ENCODE assay signal across 8 cellular contexts in genomic region chr10:55631071-55631654, GRCh38.
A peak's percentile ranks its signal among the peaks of the same experiment; 100 is the strongest.
DNase-seq lines count a peak whose midpoint lies in the region; ATAC-seq and TF ChIP-seq lines count a peak whose summit lies in the region.

No MANE protein-coding gene starts in this region.

- H3K27me3 ChIP-seq in iPS-18a (ENCODE audit: control insufficient read depth, insufficient read depth, low read length), result no peaks in the 10 kb centered on the region
- H3K27me3 ChIP-seq in gastrocnemius medialis, result peaks cover 33 to 41% (median 36%) of the 10 kb centered on the region in 3 donors

- H3K9ac ChIP-seq in iPS-18a (ENCODE audit: low read length), result peak overlapping the region; percentile 59

- intact Hi-C loops in activated CD4-positive, alpha-beta memory T cell treated with anti-CD3 and anti-CD28 coated beads for 36 hours (cut with micrococcal nuclease), result no loop called here
- intact Hi-C loops in gastrocnemius medialis (cut with DNase I; ENCODE audit: low total_unique reads), result no loop called here

- H3K4me1 ChIP-seq in iPS-18a (ENCODE audit: control insufficient read depth, low read depth, low read length) (peaks cover 11% of the 10 kb centered on the region), gastrocnemius medialis (peaks cover 0 to 3% of the 10 kb centered on the region in 2 donors)

- TF ChIP-seq CTCF in astrocyte of the spinal cord (IDR thresholded peaks at IDR 0.05; ENCODE audit: low read depth, low read length) (peak; percentile 66), gastrocnemius medialis (IDR thresholded peaks at IDR 0.05 in 4 of 5, conservative IDR thresholded peaks at IDR 0.05 in 1 of 5) (peak in 3 of 5 experiments; percentile 41 to 50 (median 48))

- H3K4me3 Mint-ChIP-seq in activated CD4-positive, alpha-beta memory T cell treated with anti-CD3 and anti-CD28 coated beads for 36 hours, result no peak overlapping the region
- no peak overlapping the region for H3K4me3 Mint-ChIP-seq in activated CD4-positive, alpha-beta memory T cell treated with anti-CD3 and anti-CD28 coated beads, Interleukin-2, amount 10 ng/mL, durations not matched to agents 7 days and 5 days

- H3K27me3 Mint-ChIP-seq in activated CD4-positive, alpha-beta memory T cell treated with anti-CD3 and anti-CD28 coated beads for 36 hours, result peaks cover 29% of the 10 kb centered on the region
- peaks cover 16% of the 10 kb centered on the region for H3K27me3 Mint-ChIP-seq in activated CD4-positive, alpha-beta memory T cell treated with anti-CD3 and anti-CD28 coated beads, Interleukin-2, amount 10 ng/mL, durations not matched to agents 7 days and 5 days

- no peak for TF ChIP-seq POLR2A in gastrocnemius medialis (IDR thresholded peaks at IDR 0.05)

- peaks cover 4% of the 10 kb centered on the region for H3K9me3 Mint-ChIP-seq in activated CD4-positive, alpha-beta memory T cell treated with anti-CD3 and anti-CD28 coated beads for 36 hours
- no peaks in the 10 kb centered on the region for H3K9me3 Mint-ChIP-seq in activated CD4-positive, alpha-beta memory T cell treated with anti-CD3 and anti-CD28 coated beads, Interleukin-2, amount 10 ng/mL, durations not matched to agents 7 days and 5 days

- H3K27ac ChIP-seq in iPS-18a (ENCODE audit: low read length) (no peak overlapping the region), gastrocnemius medialis (no peak overlapping the region)

- H3K36me3 Mint-ChIP-seq in activated CD4-positive, alpha-beta memory T cell treated with anti-CD3 and anti-CD28 coated beads for 36 hours, result peaks cover 3% of the 10 kb centered on the region
- no peaks in the 10 kb centered on the region for H3K36me3 Mint-ChIP-seq in activated CD4-positive, alpha-beta memory T cell treated with anti-CD3 and anti-CD28 coated beads, Interleukin-2, amount 10 ng/mL, durations not matched to agents 7 days and 5 days (ENCODE audit: low read depth)

- no peaks in the 10 kb centered on the region for H3K9me3 ChIP-seq in iPS-18a (ENCODE audit: control insufficient read depth, low read depth, low read length)
- H3K9me3 ChIP-seq in gastrocnemius medialis, result no peaks in the 10 kb centered on the region

- H3K4me3 ChIP-seq in astrocyte of the spinal cord (ENCODE audit: low read depth, low read length) (peak overlapping the region; percentile 49), iPS-18a (ENCODE audit: low read length) (peak overlapping the region; percentile 93), gastrocnemius medialis (peak overlapping the region; percentile 45 to 65 (median 53))

- CTCF ChIA-PET in activated CD4-positive, alpha-beta memory T cell treated with anti-CD3 and anti-CD28 coated beads for 36 hours (lab: Charles Lee), result no interaction called here
- CTCF ChIA-PET in activated CD4-positive, alpha-beta memory T cell treated with anti-CD3 and anti-CD28 coated beads, Interleukin-2, amount 10 ng/mL, durations not matched to agents 7 days and 5 days (lab: Charles Lee), result no interaction called here

- no peaks in the 10 kb centered on the region for H3K36me3 ChIP-seq in iPS-18a (ENCODE audit: control insufficient read depth, low read depth, low read length)
- H3K36me3 ChIP-seq in gastrocnemius medialis, result no peaks in the 10 kb centered on the region

- in situ Hi-C loops in astrocyte of the spinal cord (cut with HindIII; ENCODE audit: low sequenced_read_pairs), result no loop called here
- in situ Hi-C loops in gastrocnemius medialis (cut with MboI; ENCODE audit: low sequenced_read_pairs in 4 of 4), result no loop called here

- ATAC-seq in HG02884 (IDR thresholded peaks at IDR 0.05; ENCODE audit: unreplicated experiment) (peak; percentile 92), gastrocnemius medialis (peak in 1 of 2 donors; percentile 36), GM18873 (IDR thresholded peaks at IDR 0.05; ENCODE audit: low FRiP score, unreplicated experiment) (no peak)

- DNase-seq in activated CD4-positive, alpha-beta memory T cell treated with anti-CD3 and anti-CD28 coated beads for 36 hours, result peak; percentile 18
- DNase-seq in activated CD4-positive, alpha-beta memory T cell treated with anti-CD3 and anti-CD28 coated beads, Interleukin-2, amount 10 ng/mL, durations not matched to agents 7 days and 5 days, result no peak
- DNase-seq in NCI-H2171 treated with DMSO at 0.1 percent for 48 hours (lab: John Stamatoyannopoulos, UW) (peak; percentile 60), astrocyte of the spinal cord (ENCODE audit: low read depth, low spot score) (peak; percentile 57), gastrocnemius medialis (no peak)

- no peak overlapping the region for H3K27ac Mint-ChIP-seq in activated CD4-positive, alpha-beta memory T cell treated with anti-CD3 and anti-CD28 coated beads for 36 hours
- H3K27ac Mint-ChIP-seq in activated CD4-positive, alpha-beta memory T cell treated with anti-CD3 and anti-CD28 coated beads, Interleukin-2, amount 10 ng/mL, durations not matched to agents 7 days and 5 days, result no peak overlapping the region

- H3K4me1 Mint-ChIP-seq in activated CD4-positive, alpha-beta memory T cell treated with anti-CD3 and anti-CD28 coated beads for 36 hours (ENCODE audit: low read depth), result peaks cover 2% of the 10 kb centered on the region
- H3K4me1 Mint-ChIP-seq in activated CD4-positive, alpha-beta memory T cell treated with anti-CD3 and anti-CD28 coated beads, Interleukin-2, amount 10 ng/mL, durations not matched to agents 7 days and 5 days, result peaks cover 2% of the 10 kb centered on the region

- POLR2A ChIA-PET in activated CD4-positive, alpha-beta memory T cell treated with anti-CD3 and anti-CD28 coated beads for 36 hours (lab: Charles Lee), result no interaction called here
- POLR2A ChIA-PET in activated CD4-positive, alpha-beta memory T cell treated with anti-CD3 and anti-CD28 coated beads, Interleukin-2, amount 10 ng/mL, durations not matched to agents 7 days and 5 days (lab: Charles Lee), result no interaction called here

Comparison
In these comparisons a context has a peak if more than half of its experiments do, and no peak if none do; other contexts are left out.
1. DNase-seq: peak in activated CD4-positive, alpha-beta memory T cell treated with anti-CD3 and anti-CD28 coated beads for 36 hours (single experiment), NCI-H2171 treated with DMSO at 0.1 percent for 48 hours (single experiment) and astrocyte of the spinal cord (single experiment); none in activated CD4-positive, alpha-beta memory T cell treated with anti-CD3 and anti-CD28 coated beads, Interleukin-2, amount 10 ng/mL, durations not matched to agents 7 days and 5 days (single experiment) and gastrocnemius medialis (0 of 2).
2. Peak in every context shown above with its lines, with median percentiles within 50 percentile points of each other: H3K4me3 ChIP-seq.